In genomic region chrX:15245896-15246295, GRCh38 we compare ENCODE assay signal across 18 cellular contexts. TPM values are rescaled to one million over a fixed set of nuclear protein-coding genes. Genes with fewer than 3 reads are reported as not detected.
"Had no signal": no experiment of that assay in that cellular context is flagged by ENCODE, and none has a peak within 500 bp of the region (broad histone marks: within the 10 kb centered on the region; RNA-seq: fewer than 3 reads in every experiment).

No MANE protein-coding gene starts in this region.

- H3K4me2 ChIP-seq: KMS-11, SK-N-SH had no signal

- H3K27ac Mint-ChIP-seq: activated CD4-positive, alpha-beta T cell treated with anti-CD3 and anti-CD28 coated beads for 36 hours; activated naive CD4-positive, alpha-beta T cell treated with anti-CD3 and anti-CD28 coated beads, Interleukin-2, amount 50 U/mL, for 72 hours had no signal

- H3K4me3 Mint-ChIP-seq: activated CD4-positive, alpha-beta memory T cell treated with anti-CD3 and anti-CD28 coated beads, Interleukin-2, amount 10 ng/mL, durations not matched to agents 7 days and 5 days; activated CD4-positive, alpha-beta T cell treated with anti-CD3 and anti-CD28 coated beads for 36 hours had no signal

- H3K27ac ChIP-seq: KMS-11, Peyer's patch, RWPE1, SJCRH30, WERI-Rb-1 had no signal

- H3K4me3 ChIP-seq: Peyer's patch, SJCRH30 had no signal

- H3K9me3 ChIP-seq: Peyer's patch, SJCRH30, SK-N-SH had no signal

- DNase-seq: activated CD4-positive, alpha-beta T cell treated with anti-CD3 and anti-CD28 coated beads, Interleukin-2, amount 50 U/mL, for 1 hour; activated naive CD4-positive, alpha-beta T cell; NCI-H1092; NCI-H1417; NCI-H1694; NCI-H2029 treated with DMSO at 0.1 percent for 48 hours; NCI-H510A treated with DMSO at 0.1 percent for 48 hours; Peyer's patch; Right ventricle myocardium superior; SJCRH30; SK-N-SH; WERI-Rb-1 had no signal

- H3K9ac ChIP-seq: KMS-11, SK-N-SH had no signal

- H3K27me3 ChIP-seq: Peyer's patch, SJCRH30 had no signal

- H3K36me3 Mint-ChIP-seq: activated naive CD4-positive, alpha-beta T cell treated with anti-CD3 and anti-CD28 coated beads, Interleukin-2, amount 50 U/mL, for 72 hours had no signal

- H3K9me3 Mint-ChIP-seq: activated CD4-positive, alpha-beta memory T cell treated with anti-CD3 and anti-CD28 coated beads, Interleukin-2, amount 10 ng/mL, durations not matched to agents 7 days and 5 days; activated naive CD4-positive, alpha-beta T cell treated with anti-CD3 and anti-CD28 coated beads, Interleukin-2, amount 50 U/mL, for 72 hours had no signal

- H3K4me1 ChIP-seq: Peyer's patch had no signal

- H3K27me3 Mint-ChIP-seq: activated CD4-positive, alpha-beta memory T cell treated with anti-CD3 and anti-CD28 coated beads, Interleukin-2, amount 10 ng/mL, durations not matched to agents 7 days and 5 days; activated CD4-positive, alpha-beta T cell treated with anti-CD3 and anti-CD28 coated beads for 36 hours had no signal

RNA-seq across cellular contexts. Expression of gene ASB9, which starts 24.0 kb away (rescaled TPM):
- total RNA-seq: bronchial epithelial cell had no signal
